ENCODE assay signal across 7 cellular contexts in the genomic region with DNA sequence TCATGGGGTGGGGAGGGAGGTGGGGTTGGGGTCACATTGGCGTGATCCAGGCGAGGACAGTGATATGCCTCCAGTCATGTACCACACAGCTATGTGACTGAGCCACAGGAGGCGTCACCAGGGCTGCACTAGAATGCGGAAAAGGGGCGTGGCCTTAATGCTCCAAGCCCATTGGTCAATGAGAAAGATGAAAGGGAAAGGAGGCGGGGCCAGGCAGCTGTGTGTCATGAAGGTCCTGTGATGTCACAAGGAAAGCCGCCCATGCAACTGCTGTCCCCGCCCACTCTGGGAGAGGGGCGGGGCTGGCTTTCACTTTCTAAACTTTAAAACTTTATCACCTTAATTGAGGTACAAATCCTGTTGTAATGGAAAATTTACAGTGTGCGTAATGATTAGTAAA.
DNase-seq lines count a peak whose midpoint lies in the region; ATAC-seq and TF ChIP-seq lines count a peak whose summit lies in the region.
"Not testable (repeated sequence)": the region's sequence is repeated elsewhere in the genome, so short reads cannot be mapped to it uniquely, and the experiment has no call there.

No MANE protein-coding gene starts in this region.

- H3K27me3 ChIP-seq in GM23338 (ENCODE audit: insufficient read depth); naive thymus-derived CD4-positive, alpha-beta T cell (ENCODE audit: control insufficient read depth in 2 of 2, insufficient read depth in 2 of 2, low read length in 2 of 2): not testable (repeated sequence)

- TF ChIP-seq CTCF in GM23338 (conservative IDR thresholded peaks at IDR 0.05; ENCODE audit: low read depth in 2 of 2) = not testable (repeated sequence)

- ATAC-seq in GM23338 = not testable (repeated sequence)
- peak; percentile 32 for ATAC-seq in naive thymus-derived CD4-positive, alpha-beta T cell

- not testable (repeated sequence) for H3K4me3 ChIP-seq in GM23338; naive thymus-derived CD4-positive, alpha-beta T cell (ENCODE audit: low read length)

- not testable (repeated sequence) for H3K27ac Mint-ChIP-seq in GM23338; activated naive CD8-positive, alpha-beta T cell treated with anti-CD3 and anti-CD28 coated beads for 36 hours; naive thymus-derived CD4-positive, alpha-beta T cell

- H3K36me3 Mint-ChIP-seq in GM23338 (ENCODE audit: low read depth); activated naive CD8-positive, alpha-beta T cell treated with anti-CD3 and anti-CD28 coated beads for 36 hours; naive thymus-derived CD4-positive, alpha-beta T cell: not testable (repeated sequence)

- H3K9me2 ChIP-seq in GM23338 (ENCODE audit: insufficient read depth) = not testable (repeated sequence)

- H3K4me1 Mint-ChIP-seq in GM23338 = peaks cover 33% of the 10 kb centered on the region
- not testable (repeated sequence) for H3K4me1 Mint-ChIP-seq in activated naive CD8-positive, alpha-beta T cell treated with anti-CD3 and anti-CD28 coated beads for 36 hours; naive thymus-derived CD4-positive, alpha-beta T cell

- H3K27ac ChIP-seq in GM23338 (ENCODE audit: low read depth); naive thymus-derived CD4-positive, alpha-beta T cell (ENCODE audit: low read depth, low read length): not testable (repeated sequence)

- not testable (repeated sequence) for H3K4me2 ChIP-seq in GM23338

- peak; percentile 53 for DNase-seq in GM23338 (ENCODE audit: low spot score)
- DNase-seq in NCI-H460 (ENCODE audit: extremely low read depth, low read depth) = peak; percentile 42
- peak; percentile 3 for DNase-seq in SK-N-DZ (ENCODE audit: low spot score)
- peak; percentile 0 to 3 for DNase-seq in activated CD4-positive, alpha-beta T cell treated with anti-CD3 and anti-CD28 coated beads, Interleukin-2, amount 50 U/mL, for 48 hours
- peak; percentile 3 for DNase-seq in activated naive CD8-positive, alpha-beta T cell treated with anti-CD3 and anti-CD28 coated beads for 36 hours
- DNase-seq in naive thymus-derived CD4-positive, alpha-beta T cell = not testable (repeated sequence)
- DNase-seq in stimulated activated CD4-positive, alpha-beta T cell treated with anti-CD3 and anti-CD28 coated beads, TNF-alpha, amount 100 ng/mL, for 48 hours (ENCODE audit: low read depth in 3 of 3) = peak in 2 of 3 donors; percentile 1 to 7

- H2AFZ ChIP-seq in GM23338 = not testable (repeated sequence)

- not testable (repeated sequence) for H4K20me1 ChIP-seq in GM23338 (replicated peaks; ENCODE audit: insufficient read depth)

- H3K36me3 ChIP-seq in GM23338 (ENCODE audit: insufficient read depth); naive thymus-derived CD4-positive, alpha-beta T cell (ENCODE audit: control insufficient read depth in 2 of 3, insufficient read depth in 3 of 3, low read length in 3 of 3): not testable (repeated sequence)

- H3K9me3 ChIP-seq in naive thymus-derived CD4-positive, alpha-beta T cell (ENCODE audit: control insufficient read depth in 2 of 3, low read length in 3 of 3) = not testable (repeated sequence)

- H3K4me1 ChIP-seq in GM23338 (ENCODE audit: insufficient read depth) = peaks cover 19% of the 10 kb centered on the region
- not testable (repeated sequence) for H3K4me1 ChIP-seq in naive thymus-derived CD4-positive, alpha-beta T cell (ENCODE audit: control insufficient read depth in 2 of 2, insufficient read depth in 2 of 2, low read length in 2 of 2)

- CTCF ChIA-PET in naive thymus-derived CD4-positive, alpha-beta T cell (lab: Charles Lee) = not testable (repeated sequence)

- H3F3A ChIP-seq in GM23338 (replicated peaks; ENCODE audit: low read depth) = not testable (repeated sequence)

- not testable (repeated sequence) for H3K79me2 ChIP-seq in GM23338 (replicated peaks; ENCODE audit: insufficient read depth)

- not testable (repeated sequence) for H3K4me3 Mint-ChIP-seq in GM23338; activated naive CD8-positive, alpha-beta T cell treated with anti-CD3 and anti-CD28 coated beads for 36 hours; naive thymus-derived CD4-positive, alpha-beta T cell

- not testable (repeated sequence) for H3K9me3 Mint-ChIP-seq in GM23338; activated naive CD8-positive, alpha-beta T cell treated with anti-CD3 and anti-CD28 coated beads for 36 hours
- peaks cover 0 to 16% (median 0%) of the 10 kb centered on the region in 11 donors for H3K9me3 Mint-ChIP-seq in naive thymus-derived CD4-positive, alpha-beta T cell

- intact Hi-C loops in naive thymus-derived CD4-positive, alpha-beta T cell (cut with micrococcal nuclease) = not testable (repeated sequence)

- POLR2A ChIA-PET in naive thymus-derived CD4-positive, alpha-beta T cell (lab: Charles Lee) = not testable (repeated sequence)

- peaks cover 12% of the 10 kb centered on the region for H3K27me3 Mint-ChIP-seq in GM23338 (ENCODE audit: insufficient read depth, low read depth, poor library complexity)
- H3K27me3 Mint-ChIP-seq in activated naive CD8-positive, alpha-beta T cell treated with anti-CD3 and anti-CD28 coated beads for 36 hours; naive thymus-derived CD4-positive, alpha-beta T cell: not testable (repeated sequence)

TF ChIP-seq in GM23338, 12 proteins besides CTCF, POLR2A, EP300 and RAD21:
- TF ChIP-seq CREB1 (CRISPR knock-in tag; IDR thresholded peaks at IDR 0.05; ENCODE audit: low read depth) = 0 out of 2 replicates have a peak, but pooled peaks have one; percentile 9
